1 cellular context compared by ENCODE assay signal in the genomic region with DNA sequence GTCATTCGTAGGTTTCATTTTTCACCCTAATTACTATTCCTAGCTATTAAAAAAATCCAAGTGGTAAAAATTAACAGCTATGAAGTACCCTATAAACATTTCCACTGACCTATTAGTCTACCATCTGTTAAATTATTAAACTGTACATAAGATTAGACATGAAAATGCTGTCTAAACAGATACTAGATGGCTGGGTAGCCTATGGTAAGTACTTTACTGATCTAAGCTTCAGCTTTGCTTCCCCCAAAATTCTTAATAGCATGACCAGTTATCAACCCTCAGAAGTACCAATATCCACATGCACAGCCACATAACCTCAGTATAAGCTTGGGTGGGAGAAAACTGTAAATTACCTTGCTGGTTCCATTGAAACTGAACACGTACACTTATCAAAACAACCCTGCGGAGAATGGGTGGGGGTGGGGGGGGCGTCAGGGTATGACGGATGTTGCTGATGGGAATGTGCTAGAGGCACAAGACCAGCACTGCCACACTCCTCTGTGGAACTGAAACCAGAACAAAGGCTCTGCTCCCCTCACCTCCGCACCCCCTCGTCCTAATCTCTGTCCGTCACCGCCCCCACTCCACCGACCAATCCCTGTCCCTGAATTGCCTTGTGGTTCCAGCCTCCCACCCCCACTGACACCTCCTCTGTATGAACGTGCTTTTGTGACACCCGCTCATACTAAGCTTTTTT.
A peak's percentile ranks its signal among the peaks of the same experiment; 100 is the strongest.
TF ChIP-seq lines count a peak whose summit lies in the region.

No MANE protein-coding gene starts in this region.

TF ChIP-seq in K562, 482 proteins besides CTCF, POLR2A, EP300 and RAD21 (continued from another document and continues in another):
- TF ChIP-seq, protein P1, sequence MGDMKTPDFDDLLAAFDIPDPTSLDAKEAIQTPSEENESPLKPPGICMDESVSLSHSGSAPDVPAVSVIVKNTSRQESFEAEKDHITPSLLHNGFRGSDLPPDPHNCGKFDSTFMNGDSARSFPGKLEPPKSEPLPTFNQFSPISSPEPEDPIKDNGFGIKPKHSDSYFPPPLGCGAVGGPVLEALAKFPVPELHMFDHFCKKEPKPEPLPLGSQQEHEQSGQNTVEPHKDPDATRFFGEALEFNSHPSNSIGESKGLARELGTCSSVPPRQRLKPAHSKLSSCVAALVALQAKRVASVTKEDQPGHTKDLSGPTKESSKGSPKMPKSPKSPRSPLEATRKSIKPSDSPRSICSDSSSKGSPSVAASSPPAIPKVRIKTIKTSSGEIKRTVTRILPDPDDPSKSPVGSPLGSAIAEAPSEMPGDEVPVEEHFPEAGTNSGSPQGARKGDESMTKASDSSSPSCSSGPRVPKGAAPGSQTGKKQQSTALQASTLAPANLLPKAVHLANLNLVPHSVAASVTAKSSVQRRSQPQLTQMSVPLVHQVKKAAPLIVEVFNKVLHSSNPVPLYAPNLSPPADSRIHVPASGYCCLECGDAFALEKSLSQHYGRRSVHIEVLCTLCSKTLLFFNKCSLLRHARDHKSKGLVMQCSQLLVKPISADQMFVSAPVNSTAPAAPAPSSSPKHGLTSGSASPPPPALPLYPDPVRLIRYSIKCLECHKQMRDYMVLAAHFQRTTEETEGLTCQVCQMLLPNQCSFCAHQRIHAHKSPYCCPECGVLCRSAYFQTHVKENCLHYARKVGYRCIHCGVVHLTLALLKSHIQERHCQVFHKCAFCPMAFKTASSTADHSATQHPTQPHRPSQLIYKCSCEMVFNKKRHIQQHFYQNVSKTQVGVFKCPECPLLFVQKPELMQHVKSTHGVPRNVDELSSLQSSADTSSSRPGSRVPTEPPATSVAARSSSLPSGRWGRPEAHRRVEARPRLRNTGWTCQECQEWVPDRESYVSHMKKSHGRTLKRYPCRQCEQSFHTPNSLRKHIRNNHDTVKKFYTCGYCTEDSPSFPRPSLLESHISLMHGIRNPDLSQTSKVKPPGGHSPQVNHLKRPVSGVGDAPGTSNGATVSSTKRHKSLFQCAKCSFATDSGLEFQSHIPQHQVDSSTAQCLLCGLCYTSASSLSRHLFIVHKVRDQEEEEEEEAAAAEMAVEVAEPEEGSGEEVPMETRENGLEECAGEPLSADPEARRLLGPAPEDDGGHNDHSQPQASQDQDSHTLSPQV (IDR thresholded peaks at IDR 0.05) = no peak
- TF ChIP-seq, protein P2, sequence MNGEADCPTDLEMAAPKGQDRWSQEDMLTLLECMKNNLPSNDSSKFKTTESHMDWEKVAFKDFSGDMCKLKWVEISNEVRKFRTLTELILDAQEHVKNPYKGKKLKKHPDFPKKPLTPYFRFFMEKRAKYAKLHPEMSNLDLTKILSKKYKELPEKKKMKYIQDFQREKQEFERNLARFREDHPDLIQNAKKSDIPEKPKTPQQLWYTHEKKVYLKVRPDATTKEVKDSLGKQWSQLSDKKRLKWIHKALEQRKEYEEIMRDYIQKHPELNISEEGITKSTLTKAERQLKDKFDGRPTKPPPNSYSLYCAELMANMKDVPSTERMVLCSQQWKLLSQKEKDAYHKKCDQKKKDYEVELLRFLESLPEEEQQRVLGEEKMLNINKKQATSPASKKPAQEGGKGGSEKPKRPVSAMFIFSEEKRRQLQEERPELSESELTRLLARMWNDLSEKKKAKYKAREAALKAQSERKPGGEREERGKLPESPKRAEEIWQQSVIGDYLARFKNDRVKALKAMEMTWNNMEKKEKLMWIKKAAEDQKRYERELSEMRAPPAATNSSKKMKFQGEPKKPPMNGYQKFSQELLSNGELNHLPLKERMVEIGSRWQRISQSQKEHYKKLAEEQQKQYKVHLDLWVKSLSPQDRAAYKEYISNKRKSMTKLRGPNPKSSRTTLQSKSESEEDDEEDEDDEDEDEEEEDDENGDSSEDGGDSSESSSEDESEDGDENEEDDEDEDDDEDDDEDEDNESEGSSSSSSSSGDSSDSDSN (IDR thresholded peaks at IDR 0.05; ENCODE audit: borderline replicate concordance in 1 of 2, low read depth in 2 of 2, low read length in 2 of 2) = no peak
- peak; percentile 85 for TF ChIP-seq ZNF384 (IDR thresholded peaks at IDR 0.05; ENCODE audit: low read depth, low read length)
- no peak for TF ChIP-seq ZNF561 (CRISPR knock-in tag; conservative IDR thresholded peaks at IDR 0.05)
- TF ChIP-seq, protein P3, sequence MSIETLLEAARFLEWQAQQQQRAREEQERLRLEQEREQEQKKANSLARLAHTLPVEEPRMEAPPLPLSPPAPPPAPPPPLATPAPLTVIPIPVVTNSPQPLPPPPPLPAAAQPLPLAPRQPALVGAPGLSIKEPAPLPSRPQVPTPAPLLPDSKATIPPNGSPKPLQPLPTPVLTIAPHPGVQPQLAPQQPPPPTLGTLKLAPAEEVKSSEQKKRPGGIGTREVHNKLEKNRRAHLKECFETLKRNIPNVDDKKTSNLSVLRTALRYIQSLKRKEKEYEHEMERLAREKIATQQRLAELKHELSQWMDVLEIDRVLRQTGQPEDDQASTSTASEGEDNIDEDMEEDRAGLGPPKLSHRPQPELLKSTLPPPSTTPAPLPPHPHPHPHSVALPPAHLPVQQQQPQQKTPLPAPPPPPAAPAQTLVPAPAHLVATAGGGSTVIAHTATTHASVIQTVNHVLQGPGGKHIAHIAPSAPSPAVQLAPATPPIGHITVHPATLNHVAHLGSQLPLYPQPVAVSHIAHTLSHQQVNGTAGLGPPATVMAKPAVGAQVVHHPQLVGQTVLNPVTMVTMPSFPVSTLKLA (conservative IDR thresholded peaks at IDR 0.05) = peak; percentile 40 to 80; a peak in 2 of 4 replicates
- TF ChIP-seq, protein P4, sequence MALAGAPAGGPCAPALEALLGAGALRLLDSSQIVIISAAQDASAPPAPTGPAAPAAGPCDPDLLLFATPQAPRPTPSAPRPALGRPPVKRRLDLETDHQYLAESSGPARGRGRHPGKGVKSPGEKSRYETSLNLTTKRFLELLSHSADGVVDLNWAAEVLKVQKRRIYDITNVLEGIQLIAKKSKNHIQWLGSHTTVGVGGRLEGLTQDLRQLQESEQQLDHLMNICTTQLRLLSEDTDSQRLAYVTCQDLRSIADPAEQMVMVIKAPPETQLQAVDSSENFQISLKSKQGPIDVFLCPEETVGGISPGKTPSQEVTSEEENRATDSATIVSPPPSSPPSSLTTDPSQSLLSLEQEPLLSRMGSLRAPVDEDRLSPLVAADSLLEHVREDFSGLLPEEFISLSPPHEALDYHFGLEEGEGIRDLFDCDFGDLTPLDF (CRISPR knock-in tag; IDR thresholded peaks at IDR 0.05) = no peak
- TF ChIP-seq BHLHE40 (IDR thresholded peaks at IDR 0.05; ENCODE audit: low read length) = peak; percentile 59
- TF ChIP-seq CREM (IDR thresholded peaks at IDR 0.05; ENCODE audit: low read depth) = peak; percentile 53; the same call in 1 of the 2 replicates
- TF ChIP-seq EGR1 (conservative IDR thresholded peaks at IDR 0.05) = peak; percentile 93
- TF ChIP-seq, protein P5, sequence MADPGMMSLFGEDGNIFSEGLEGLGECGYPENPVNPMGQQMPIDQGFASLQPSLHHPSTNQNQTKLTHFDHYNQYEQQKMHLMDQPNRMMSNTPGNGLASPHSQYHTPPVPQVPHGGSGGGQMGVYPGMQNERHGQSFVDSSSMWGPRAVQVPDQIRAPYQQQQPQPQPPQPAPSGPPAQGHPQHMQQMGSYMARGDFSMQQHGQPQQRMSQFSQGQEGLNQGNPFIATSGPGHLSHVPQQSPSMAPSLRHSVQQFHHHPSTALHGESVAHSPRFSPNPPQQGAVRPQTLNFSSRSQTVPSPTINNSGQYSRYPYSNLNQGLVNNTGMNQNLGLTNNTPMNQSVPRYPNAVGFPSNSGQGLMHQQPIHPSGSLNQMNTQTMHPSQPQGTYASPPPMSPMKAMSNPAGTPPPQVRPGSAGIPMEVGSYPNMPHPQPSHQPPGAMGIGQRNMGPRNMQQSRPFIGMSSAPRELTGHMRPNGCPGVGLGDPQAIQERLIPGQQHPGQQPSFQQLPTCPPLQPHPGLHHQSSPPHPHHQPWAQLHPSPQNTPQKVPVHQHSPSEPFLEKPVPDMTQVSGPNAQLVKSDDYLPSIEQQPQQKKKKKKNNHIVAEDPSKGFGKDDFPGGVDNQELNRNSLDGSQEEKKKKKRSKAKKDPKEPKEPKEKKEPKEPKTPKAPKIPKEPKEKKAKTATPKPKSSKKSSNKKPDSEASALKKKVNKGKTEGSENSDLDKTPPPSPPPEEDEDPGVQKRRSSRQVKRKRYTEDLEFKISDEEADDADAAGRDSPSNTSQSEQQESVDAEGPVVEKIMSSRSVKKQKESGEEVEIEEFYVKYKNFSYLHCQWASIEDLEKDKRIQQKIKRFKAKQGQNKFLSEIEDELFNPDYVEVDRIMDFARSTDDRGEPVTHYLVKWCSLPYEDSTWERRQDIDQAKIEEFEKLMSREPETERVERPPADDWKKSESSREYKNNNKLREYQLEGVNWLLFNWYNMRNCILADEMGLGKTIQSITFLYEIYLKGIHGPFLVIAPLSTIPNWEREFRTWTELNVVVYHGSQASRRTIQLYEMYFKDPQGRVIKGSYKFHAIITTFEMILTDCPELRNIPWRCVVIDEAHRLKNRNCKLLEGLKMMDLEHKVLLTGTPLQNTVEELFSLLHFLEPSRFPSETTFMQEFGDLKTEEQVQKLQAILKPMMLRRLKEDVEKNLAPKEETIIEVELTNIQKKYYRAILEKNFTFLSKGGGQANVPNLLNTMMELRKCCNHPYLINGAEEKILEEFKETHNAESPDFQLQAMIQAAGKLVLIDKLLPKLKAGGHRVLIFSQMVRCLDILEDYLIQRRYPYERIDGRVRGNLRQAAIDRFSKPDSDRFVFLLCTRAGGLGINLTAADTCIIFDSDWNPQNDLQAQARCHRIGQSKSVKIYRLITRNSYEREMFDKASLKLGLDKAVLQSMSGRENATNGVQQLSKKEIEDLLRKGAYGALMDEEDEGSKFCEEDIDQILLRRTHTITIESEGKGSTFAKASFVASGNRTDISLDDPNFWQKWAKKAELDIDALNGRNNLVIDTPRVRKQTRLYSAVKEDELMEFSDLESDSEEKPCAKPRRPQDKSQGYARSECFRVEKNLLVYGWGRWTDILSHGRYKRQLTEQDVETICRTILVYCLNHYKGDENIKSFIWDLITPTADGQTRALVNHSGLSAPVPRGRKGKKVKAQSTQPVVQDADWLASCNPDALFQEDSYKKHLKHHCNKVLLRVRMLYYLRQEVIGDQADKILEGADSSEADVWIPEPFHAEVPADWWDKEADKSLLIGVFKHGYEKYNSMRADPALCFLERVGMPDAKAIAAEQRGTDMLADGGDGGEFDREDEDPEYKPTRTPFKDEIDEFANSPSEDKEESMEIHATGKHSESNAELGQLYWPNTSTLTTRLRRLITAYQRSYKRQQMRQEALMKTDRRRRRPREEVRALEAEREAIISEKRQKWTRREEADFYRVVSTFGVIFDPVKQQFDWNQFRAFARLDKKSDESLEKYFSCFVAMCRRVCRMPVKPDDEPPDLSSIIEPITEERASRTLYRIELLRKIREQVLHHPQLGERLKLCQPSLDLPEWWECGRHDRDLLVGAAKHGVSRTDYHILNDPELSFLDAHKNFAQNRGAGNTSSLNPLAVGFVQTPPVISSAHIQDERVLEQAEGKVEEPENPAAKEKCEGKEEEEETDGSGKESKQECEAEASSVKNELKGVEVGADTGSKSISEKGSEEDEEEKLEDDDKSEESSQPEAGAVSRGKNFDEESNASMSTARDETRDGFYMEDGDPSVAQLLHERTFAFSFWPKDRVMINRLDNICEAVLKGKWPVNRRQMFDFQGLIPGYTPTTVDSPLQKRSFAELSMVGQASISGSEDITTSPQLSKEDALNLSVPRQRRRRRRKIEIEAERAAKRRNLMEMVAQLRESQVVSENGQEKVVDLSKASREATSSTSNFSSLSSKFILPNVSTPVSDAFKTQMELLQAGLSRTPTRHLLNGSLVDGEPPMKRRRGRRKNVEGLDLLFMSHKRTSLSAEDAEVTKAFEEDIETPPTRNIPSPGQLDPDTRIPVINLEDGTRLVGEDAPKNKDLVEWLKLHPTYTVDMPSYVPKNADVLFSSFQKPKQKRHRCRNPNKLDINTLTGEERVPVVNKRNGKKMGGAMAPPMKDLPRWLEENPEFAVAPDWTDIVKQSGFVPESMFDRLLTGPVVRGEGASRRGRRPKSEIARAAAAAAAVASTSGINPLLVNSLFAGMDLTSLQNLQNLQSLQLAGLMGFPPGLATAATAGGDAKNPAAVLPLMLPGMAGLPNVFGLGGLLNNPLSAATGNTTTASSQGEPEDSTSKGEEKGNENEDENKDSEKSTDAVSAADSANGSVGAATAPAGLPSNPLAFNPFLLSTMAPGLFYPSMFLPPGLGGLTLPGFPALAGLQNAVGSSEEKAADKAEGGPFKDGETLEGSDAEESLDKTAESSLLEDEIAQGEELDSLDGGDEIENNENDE (IDR thresholded peaks at IDR 0.05; ENCODE audit: low read depth, low read length) = no peak
- no peak for TF ChIP-seq SMARCE1 (IDR thresholded peaks at IDR 0.05)
- TF ChIP-seq SMARCA4 (IDR thresholded peaks at IDR 0.05) = peak; percentile 56
- no peak for TF ChIP-seq NCOA2 (IDR thresholded peaks at IDR 0.05; ENCODE audit: partially characterized antibody in 2 of 2)
- peak; percentile 38; the same call in 1 of the 2 replicates for TF ChIP-seq SP1 (CRISPR knock-in tag; IDR thresholded peaks at IDR 0.05)
- TF ChIP-seq FOXK2 (conservative IDR thresholded peaks at IDR 0.05 in 1 of 2, IDR thresholded peaks at IDR 0.05 in 1 of 2; ENCODE audit: low read depth in 2 of 2) = peak in 1 of 2 experiments; percentile 54; a peak in 2 of 4 replicates
- TF ChIP-seq, protein P6, sequence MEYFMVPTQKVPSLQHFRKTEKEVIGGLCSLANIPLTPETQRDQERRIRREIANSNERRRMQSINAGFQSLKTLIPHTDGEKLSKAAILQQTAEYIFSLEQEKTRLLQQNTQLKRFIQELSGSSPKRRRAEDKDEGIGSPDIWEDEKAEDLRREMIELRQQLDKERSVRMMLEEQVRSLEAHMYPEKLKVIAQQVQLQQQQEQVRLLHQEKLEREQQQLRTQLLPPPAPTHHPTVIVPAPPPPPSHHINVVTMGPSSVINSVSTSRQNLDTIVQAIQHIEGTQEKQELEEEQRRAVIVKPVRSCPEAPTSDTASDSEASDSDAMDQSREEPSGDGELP (CRISPR knock-in tag; IDR thresholded peaks at IDR 0.05; ENCODE audit: borderline replicate concordance) = peak; percentile 26; the same call in 1 of the 2 replicates
- TF ChIP-seq, protein P7, sequence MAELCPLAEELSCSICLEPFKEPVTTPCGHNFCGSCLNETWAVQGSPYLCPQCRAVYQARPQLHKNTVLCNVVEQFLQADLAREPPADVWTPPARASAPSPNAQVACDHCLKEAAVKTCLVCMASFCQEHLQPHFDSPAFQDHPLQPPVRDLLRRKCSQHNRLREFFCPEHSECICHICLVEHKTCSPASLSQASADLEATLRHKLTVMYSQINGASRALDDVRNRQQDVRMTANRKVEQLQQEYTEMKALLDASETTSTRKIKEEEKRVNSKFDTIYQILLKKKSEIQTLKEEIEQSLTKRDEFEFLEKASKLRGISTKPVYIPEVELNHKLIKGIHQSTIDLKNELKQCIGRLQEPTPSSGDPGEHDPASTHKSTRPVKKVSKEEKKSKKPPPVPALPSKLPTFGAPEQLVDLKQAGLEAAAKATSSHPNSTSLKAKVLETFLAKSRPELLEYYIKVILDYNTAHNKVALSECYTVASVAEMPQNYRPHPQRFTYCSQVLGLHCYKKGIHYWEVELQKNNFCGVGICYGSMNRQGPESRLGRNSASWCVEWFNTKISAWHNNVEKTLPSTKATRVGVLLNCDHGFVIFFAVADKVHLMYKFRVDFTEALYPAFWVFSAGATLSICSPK (IDR thresholded peaks at IDR 0.05; ENCODE audit: borderline replicate concordance) = no peak
- 0 out of 2 replicates have a peak, but pooled peaks have one; percentile 23 for TF ChIP-seq HDAC2 (IDR thresholded peaks at IDR 0.05)
- peak; percentile 12; the same call in 1 of the 2 replicates for TF ChIP-seq CBFA2T3 (IDR thresholded peaks at IDR 0.05)
- peak; percentile 30; the same call in 1 of the 2 replicates for TF ChIP-seq ZBTB7A (IDR thresholded peaks at IDR 0.05; ENCODE audit: borderline replicate concordance, control insufficient read depth, low read depth, low read length)
- peak; percentile 50 for TF ChIP-seq DPF2 (IDR thresholded peaks at IDR 0.05)
- TF ChIP-seq, protein P8, sequence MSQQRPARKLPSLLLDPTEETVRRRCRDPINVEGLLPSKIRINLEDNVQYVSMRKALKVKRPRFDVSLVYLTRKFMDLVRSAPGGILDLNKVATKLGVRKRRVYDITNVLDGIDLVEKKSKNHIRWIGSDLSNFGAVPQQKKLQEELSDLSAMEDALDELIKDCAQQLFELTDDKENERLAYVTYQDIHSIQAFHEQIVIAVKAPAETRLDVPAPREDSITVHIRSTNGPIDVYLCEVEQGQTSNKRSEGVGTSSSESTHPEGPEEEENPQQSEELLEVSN (IDR thresholded peaks at IDR 0.05; ENCODE audit: borderline replicate concordance in 1 of 2, extremely low read depth in 1 of 2, insufficient read depth in 1 of 2, insufficient read length in 1 of 2, low read depth in 1 of 2, low read length in 1 of 2, poor library complexity in 1 of 2, severe bottlenecking in 1 of 2) = peak in 1 of 2 experiments; percentile 37
